ENCODE assay signal across 13 cellular contexts in the genomic region with DNA sequence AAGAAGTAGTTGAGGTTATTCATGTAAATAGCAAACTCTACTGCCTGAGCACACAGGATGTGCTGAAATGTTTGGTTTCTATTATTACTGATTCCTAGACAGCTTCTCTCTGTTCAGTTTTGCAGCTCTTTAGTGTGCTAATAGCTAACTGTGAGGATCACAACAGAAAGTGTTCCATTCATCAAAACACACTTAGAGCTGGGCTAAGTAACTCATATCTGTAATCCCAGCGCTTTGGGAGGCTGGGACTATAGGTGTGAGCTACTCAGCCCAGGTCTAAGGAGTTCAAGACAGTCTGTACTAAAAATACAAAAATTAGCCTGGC.
DNase-seq lines count a peak whose midpoint lies in the region; ATAC-seq, FAIRE-seq and TF ChIP-seq lines count a peak whose summit lies in the region.
"Had no signal": no experiment of that assay in that cellular context is flagged by ENCODE, and none has a peak within 500 bp of the region (broad histone marks: within the 10 kb centered on the region; RNA-seq: fewer than 3 reads in every experiment).

No MANE protein-coding gene starts in this region.

- TF ChIP-seq CTCF in GM06990 (IDR thresholded peaks at IDR 0.05; ENCODE audit: insufficient read depth, low read length, poor library complexity, severe bottlenecking) (no peak), OCI-LY3 (IDR thresholded peaks at IDR 0.05; ENCODE audit: low read depth, low read length) (no peak), tibial nerve (IDR thresholded peaks at IDR 0.05) (no peak)

- H3K4me2 ChIP-seq in OCI-LY3 (ENCODE audit: low read length), result peak overlapping the region; percentile 61

- H3K4me3 ChIP-seq in GM06990 (replicated peaks; ENCODE audit: low read depth, low read length) (no peak overlapping the region), OCI-LY3 (ENCODE audit: low read length) (peak overlapping the region; percentile 51), tibial nerve (no peak overlapping the region)

- FAIRE-seq in H54 (lab: Jason Lieb, UNC), result no peak

- peak; percentile 31 for DNase-seq in GM06990 (ENCODE audit: extremely low read depth, insufficient read length)
- DNase-seq in NCI-H128 (lab: John Stamatoyannopoulos, UW; ENCODE audit: unreplicated experiment), result no peak
- DNase-seq in H54 (ENCODE audit: insufficient read length, low spot score), result no peak
- no peak for DNase-seq in NCI-H2196 treated with DMSO at 0.1 percent for 48 hours (lab: John Stamatoyannopoulos, UW; ENCODE audit: unreplicated experiment)
- no peak for DNase-seq in tibial nerve (ENCODE audit: low spot score in 2 of 2)
- DNase-seq: activated CD4-positive, alpha-beta T cell treated with anti-CD3 and anti-CD28 coated beads, Interleukin-2, amount 10 ng/mL, durations not matched to agents 24 days and 14 days; BE2C; MM.1S; stimulated activated CD4-positive, alpha-beta T cell treated with anti-CD3 and anti-CD28 coated beads, Interleukin-4, amount 100 ng/mL, for 1 hour had no signal

- H3K9me3 ChIP-seq in OCI-LY3 (ENCODE audit: insufficient read depth, low read length) (no peaks in the 10 kb centered on the region), tibial nerve (no peaks in the 10 kb centered on the region)
- H3K9me3 ChIP-seq: BE2C had no signal

- no peaks in the 10 kb centered on the region for H3K27me3 ChIP-seq in GM06990 (replicated peaks; ENCODE audit: control insufficient read depth, insufficient read depth, low read length)
- no peaks in the 10 kb centered on the region for H3K27me3 ChIP-seq in OCI-LY3 (ENCODE audit: low read depth, low read length)
- no peaks in the 10 kb centered on the region for H3K27me3 ChIP-seq in tibial nerve
- H3K27me3 ChIP-seq: BE2C had no signal

- no peak for TF ChIP-seq EP300 in tibial nerve (IDR thresholded peaks at IDR 0.05)

- 0 out of 2 replicates have a peak overlapping the region, but pooled peaks have one; percentile 16 for H3K9ac ChIP-seq in OCI-LY3 (ENCODE audit: low read length)

- H3K4me1 ChIP-seq in OCI-LY3 (ENCODE audit: low read length) (peaks cover 49% of the 10 kb centered on the region), tibial nerve (peaks cover 0 to 19% (median 0%) of the 10 kb centered on the region in 4 donors)

- ATAC-seq in GM19324 (IDR thresholded peaks at IDR 0.05; ENCODE audit: low FRiP score, unreplicated experiment) (peak; percentile 55), HG02840 (IDR thresholded peaks at IDR 0.05; ENCODE audit: low FRiP score, unreplicated experiment) (peak; percentile 60)
- ATAC-seq: Panc1 had no signal

- H3K79me2 ChIP-seq in OCI-LY3 (ENCODE audit: low read length), result no peaks in the 10 kb centered on the region

- H3K36me3 ChIP-seq in GM06990 (ENCODE audit: control insufficient read depth, insufficient read depth, low read length), result no peaks in the 10 kb centered on the region
- H3K36me3 ChIP-seq in OCI-LY3 (replicated peaks; ENCODE audit: low read depth, low read length), result no peaks in the 10 kb centered on the region
- H3K36me3 ChIP-seq in tibial nerve, result no peaks in the 10 kb centered on the region
- H3K36me3 ChIP-seq: BE2C had no signal

- 69 to 89% methylated on average over 1 of the region's 1 CpG for WGBS in tibial nerve, 2 donors

- H2AFZ ChIP-seq in OCI-LY3 (ENCODE audit: low read depth, low read length), result no peak overlapping the region

- H4K20me1 ChIP-seq in OCI-LY3 (ENCODE audit: insufficient read depth, low read length), result no peaks in the 10 kb centered on the region

- H3K27ac ChIP-seq in OCI-LY3 (ENCODE audit: low read length) (no peak overlapping the region), tibial nerve (peak overlapping the region in 1 of 4 donors; percentile 72)

- TF ChIP-seq POLR2A in H54 (IDR thresholded peaks at IDR 0.05; ENCODE audit: low read depth, low read length), result no peak
- TF ChIP-seq POLR2A in tibial nerve (IDR thresholded peaks at IDR 0.05), result no peak
